Comparison of ENCODE assay signal across 24 cellular contexts in genomic region chr7:8112685-8113084, GRCh38.
DNase-seq lines count a peak whose midpoint lies in the region; ATAC-seq, FAIRE-seq and TF ChIP-seq lines count a peak whose summit lies in the region.
"Had no signal": no experiment of that assay in that cellular context is flagged by ENCODE, and none has a peak within 500 bp of the region (broad histone marks: within the 10 kb centered on the region; RNA-seq: fewer than 3 reads in every experiment).

No MANE protein-coding gene starts in this region.

- peak; percentile 18 for ATAC-seq in Right ventricle myocardium superior (ENCODE audit: poor library complexity)
- ATAC-seq in memory B cell (ENCODE audit: low read depth): no peak
- ATAC-seq in stimulated activated memory B cell treated with anti-CD40 and anti-IgM and Interleukin-4, amounts not matched to agents 10 μg/mL and 1 μg/mL and 100 μg/mL, for 72 hours: no peak
- ATAC-seq in GM21619 (IDR thresholded peaks at IDR 0.05; ENCODE audit: unreplicated experiment): no peak
- ATAC-seq: GM12878, HCT116 had no signal

- CTCF ChIA-PET in CD4-positive, alpha-beta memory T cell (lab: Charles Lee; ENCODE audit: partially characterized antibody): interaction anchor here (0.8 to 1.3 kb wide), 2 partner anchors 12 to 1299 kb away, joined by 3 read pairs; no protein-coding TSS in a partner anchor

- H3K9me3 Mint-ChIP-seq in memory B cell: no peaks in the 10 kb centered on the region
- peaks cover 8% of the 10 kb centered on the region for H3K9me3 Mint-ChIP-seq in stimulated activated memory B cell treated with anti-CD40 and anti-IgM and Interleukin-4, amounts not matched to agents 10 μg/mL and 1 μg/mL and 100 μg/mL, for 72 hours
- H3K9me3 Mint-ChIP-seq in CD4-positive, alpha-beta memory T cell: peaks cover 0 to 6% (median 0%) of the 10 kb centered on the region in 8 donors
- H3K9me3 Mint-ChIP-seq: CD8-positive, alpha-beta memory T cell had no signal

- H3K27me3 ChIP-seq in left ventricle myocardium inferior (ENCODE audit: low read depth): no peaks in the 10 kb centered on the region
- no peaks in the 10 kb centered on the region for H3K27me3 ChIP-seq in CD4-positive, alpha-beta memory T cell (ENCODE audit: insufficient read depth, low read length)
- H3K27me3 ChIP-seq: BLaER1 had no signal

- H3K27me3 Mint-ChIP-seq in memory B cell: no peaks in the 10 kb centered on the region
- H3K27me3 Mint-ChIP-seq in stimulated activated memory B cell treated with anti-CD40 and anti-IgM and Interleukin-4, amounts not matched to agents 10 μg/mL and 1 μg/mL and 100 μg/mL, for 72 hours: no peaks in the 10 kb centered on the region
- H3K27me3 Mint-ChIP-seq in CD4-positive, alpha-beta memory T cell: no peaks in the 10 kb centered on the region
- H3K27me3 Mint-ChIP-seq: B cell; CD4-positive, CD25-positive, alpha-beta regulatory T cell; CD8-positive, alpha-beta memory T cell had no signal

- H3K36me3 Mint-ChIP-seq in memory B cell: no peaks in the 10 kb centered on the region
- peaks cover 21% of the 10 kb centered on the region for H3K36me3 Mint-ChIP-seq in stimulated activated memory B cell treated with anti-CD40 and anti-IgM and Interleukin-4, amounts not matched to agents 10 μg/mL and 1 μg/mL and 100 μg/mL, for 72 hours
- H3K36me3 Mint-ChIP-seq in CD4-positive, alpha-beta memory T cell: peaks cover 0 to 2% of the 10 kb centered on the region in 2 donors
- H3K36me3 Mint-ChIP-seq: CD8-positive, alpha-beta memory T cell had no signal

- H3K4me3 ChIP-seq in left ventricle myocardium inferior: no peak overlapping the region
- H3K4me3 ChIP-seq in CD4-positive, alpha-beta memory T cell (ENCODE audit: low read length in 2 of 2): no peak overlapping the region
- H3K4me3 ChIP-seq: BLaER1, GM12878, GM23248 had no signal

- DNase-seq in Right ventricle myocardium superior: no peak
- no peak for DNase-seq in left ventricle myocardium inferior
- no peak for DNase-seq in GM12892 (ENCODE audit: insufficient read length)
- DNase-seq in memory B cell (ENCODE audit: low spot score in 2 of 2): no peak
- DNase-seq in foreskin melanocyte: no peak
- no peak for DNase-seq in CD4-positive, alpha-beta memory T cell
- DNase-seq: CD4-positive, CD25-positive, alpha-beta regulatory T cell; CD8-positive, alpha-beta memory T cell; DMS53; DMS79 treated with DMSO at 0.1 percent for 48 hours; GF-D8; GM23248; H9 had no signal

- TF ChIP-seq CTCF in left ventricle myocardium inferior (IDR thresholded peaks at IDR 0.05; ENCODE audit: borderline replicate concordance): no peak

- no peak overlapping the region for H3K27ac ChIP-seq in left ventricle myocardium inferior (replicated peaks)
- H3K27ac ChIP-seq in CD4-positive, alpha-beta memory T cell (ENCODE audit: low read depth, low read length): no peak overlapping the region
- H3K27ac ChIP-seq: 22Rv1, C4-2B, GM23248 had no signal

- H3K4me3 Mint-ChIP-seq in memory B cell: no peak overlapping the region
- H3K4me3 Mint-ChIP-seq in stimulated activated memory B cell treated with anti-CD40 and anti-IgM and Interleukin-4, amounts not matched to agents 10 μg/mL and 1 μg/mL and 100 μg/mL, for 72 hours: no peak overlapping the region
- H3K4me3 Mint-ChIP-seq in CD4-positive, alpha-beta memory T cell: no peak overlapping the region
- H3K4me3 Mint-ChIP-seq: CD8-positive, alpha-beta memory T cell had no signal

- intact Hi-C loops in Right ventricle myocardium superior (cut with DNase I) (no loop called here), left ventricle myocardium inferior (cut with micrococcal nuclease) (no loop called here)
- intact Hi-C loops in CD4-positive, alpha-beta memory T cell (cut with micrococcal nuclease): no loop called here

- peak overlapping the region; percentile 68 for H3K27ac Mint-ChIP-seq in memory B cell
- H3K27ac Mint-ChIP-seq in stimulated activated memory B cell treated with anti-CD40 and anti-IgM and Interleukin-4, amounts not matched to agents 10 μg/mL and 1 μg/mL and 100 μg/mL, for 72 hours: peak overlapping the region; percentile 83
- H3K27ac Mint-ChIP-seq in CD4-positive, alpha-beta memory T cell: no peak overlapping the region
- H3K27ac Mint-ChIP-seq: B cell had no signal

- no peak for TF ChIP-seq POLR2A in GM12892 (IDR thresholded peaks at IDR 0.05; ENCODE audit: low read depth, low read length)

- no peaks in the 10 kb centered on the region for H3K4me1 ChIP-seq in left ventricle myocardium inferior
- peaks cover 42% of the 10 kb centered on the region for H3K4me1 ChIP-seq in CD4-positive, alpha-beta memory T cell (ENCODE audit: insufficient read depth, low read length)

- POLR2A ChIA-PET in CD4-positive, alpha-beta memory T cell (lab: Charles Lee; ENCODE audit: partially characterized antibody): interaction anchor here (0.6 to 5.9 kb wide), 4 partner anchors 12 to 519 kb away, joined by 3 to 49 read pairs (median 6); no protein-coding TSS in a partner anchor

- H3K36me3 ChIP-seq in left ventricle myocardium inferior: peaks cover 8% of the 10 kb centered on the region
- H3K36me3 ChIP-seq in CD4-positive, alpha-beta memory T cell (ENCODE audit: insufficient read depth, low read length): no peaks in the 10 kb centered on the region
- H3K36me3 ChIP-seq: BLaER1 had no signal

- FAIRE-seq in GM12892 (lab: Jason Lieb, UNC): peak; percentile 58
- FAIRE-seq: A204.1, D721Med, GM12878, GM18507 had no signal

- no peaks in the 10 kb centered on the region for H3K9me3 ChIP-seq in left ventricle myocardium inferior (replicated peaks)
- H3K9me3 ChIP-seq in CD4-positive, alpha-beta memory T cell (ENCODE audit: control insufficient read depth in 1 of 2, low read length in 2 of 2): no peaks in the 10 kb centered on the region

- peaks cover 44% of the 10 kb centered on the region for H3K4me1 Mint-ChIP-seq in memory B cell
- H3K4me1 Mint-ChIP-seq in stimulated activated memory B cell treated with anti-CD40 and anti-IgM and Interleukin-4, amounts not matched to agents 10 μg/mL and 1 μg/mL and 100 μg/mL, for 72 hours: peaks cover 67% of the 10 kb centered on the region
- peaks cover 31 to 49% (median 39%) of the 10 kb centered on the region in 4 donors for H3K4me1 Mint-ChIP-seq in CD4-positive, alpha-beta memory T cell

Comparison
In these comparisons a context has a peak if more than half of its experiments do, and no peak if none do; other contexts are left out.
1. H3K27ac Mint-ChIP-seq: peak in memory B cell (single experiment) and stimulated activated memory B cell treated with anti-CD40 and anti-IgM and Interleukin-4, amounts not matched to agents 10 μg/mL and 1 μg/mL and 100 μg/mL, for 72 hours (single experiment); none in CD4-positive, alpha-beta memory T cell (0 of 7).